ENCODE assay signal across 1 cellular context in genomic region chr17:44948315-44948795, GRCh38.
TF ChIP-seq lines count a peak whose summit lies in the region.

No MANE protein-coding gene starts in this region.

TF ChIP-seq in GM12878, 131 proteins besides CTCF, POLR2A, EP300 and RAD21:
- TF ChIP-seq MAX (IDR thresholded peaks at IDR 0.05; ENCODE audit: low read depth, low read length) (no peak), YBX1 (IDR thresholded peaks at IDR 0.05) (no peak), ATF7 (IDR thresholded peaks at IDR 0.05; ENCODE audit: low read depth) (no peak), YY1 (IDR thresholded peaks at IDR 0.05; ENCODE audit: low read depth, low read length) (no peak), NBN (IDR thresholded peaks at IDR 0.05) (no peak), BCLAF1 (IDR thresholded peaks at IDR 0.05) (no peak), ZNF687 (IDR thresholded peaks at IDR 0.05) (no peak), IKZF1 (conservative IDR thresholded peaks at IDR 0.05) (no peak), SREBF2 (IDR thresholded peaks at IDR 0.05; ENCODE audit: low read length) (no peak), ETV6 (conservative IDR thresholded peaks at IDR 0.05 in 1 of 2, IDR thresholded peaks at IDR 0.05 in 1 of 2; ENCODE audit: borderline replicate concordance in 1 of 2, low read depth in 1 of 2) (no peak), ZZZ3 (IDR thresholded peaks at IDR 0.05; ENCODE audit: control insufficient read depth, insufficient read length, low read depth) (no peak), USF1 (IDR thresholded peaks at IDR 0.05; ENCODE audit: borderline replicate concordance, extremely low read length, insufficient read depth, low read depth, low read length) (no peak)
